8 cellular contexts compared by ENCODE assay signal in genomic region chr11:407651-408080, GRCh38. TPM values are rescaled to one million over a fixed set of nuclear protein-coding genes. Genes with fewer than 3 reads are reported as not detected.
DNase-seq lines count a peak whose midpoint lies in the region; ATAC-seq and TF ChIP-seq lines count a peak whose summit lies in the region.
"Had no signal": no experiment of that assay in that cellular context is flagged by ENCODE, and none has a peak within 500 bp of the region (broad histone marks: within the 10 kb centered on the region; RNA-seq: fewer than 3 reads in every experiment).

No MANE protein-coding gene starts in this region.

- H4K20me1 ChIP-seq in DND-41 (ENCODE audit: insufficient read depth, low read length) = peaks cover 9% of the 10 kb centered on the region; the same call in 1 of the 2 replicates

- H3K36me3 Mint-ChIP-seq in nephron progenitor cell (ENCODE audit: low read depth) = no peaks in the 10 kb centered on the region

- TF ChIP-seq CTCF in DND-41 (IDR thresholded peaks at IDR 0.05; ENCODE audit: borderline replicate concordance, extremely low read depth, low read length, poor library complexity, severe bottlenecking) (no peak), dorsolateral prefrontal cortex (IDR thresholded peaks at IDR 0.05 in 54 of 56, conservative IDR thresholded peaks at IDR 0.05 in 2 of 56; ENCODE audit: low read depth in 1 of 56, partially characterized antibody in 56 of 56) (no peak), neutrophil (IDR thresholded peaks at IDR 0.05) (no peak), nephron progenitor cell (IDR thresholded peaks at IDR 0.05) (no peak)

- H3K27me3 Mint-ChIP-seq in nephron progenitor cell (ENCODE audit: low read depth, poor library complexity) = peaks cover 8% of the 10 kb centered on the region

- DNase-seq in DND-41 (no peak), dorsolateral prefrontal cortex (no peak), RPMI8226 (no peak), nephron progenitor cell (no peak)

- H3K9me3 ChIP-seq in DND-41 (ENCODE audit: insufficient read depth, low read length, severe bottlenecking) (no peaks in the 10 kb centered on the region), neutrophil (no peaks in the 10 kb centered on the region)
- H3K9me3 ChIP-seq: ascending aorta had no signal

- H3K4me1 ChIP-seq in DND-41 (ENCODE audit: insufficient read depth, low read length) (peaks cover 35% of the 10 kb centered on the region), neutrophil (ENCODE audit: control insufficient read depth in 1 of 2, insufficient read depth in 1 of 2, low read depth in 1 of 2, low read length in 1 of 2) (peaks cover 10 to 13% of the 10 kb centered on the region in 2 experiments)

- H3K79me2 ChIP-seq in DND-41 (ENCODE audit: insufficient read depth, low read length) = peaks cover 1% of the 10 kb centered on the region; the same call in 1 of the 2 replicates

- intact Hi-C loops in dorsolateral prefrontal cortex (cut with DNase I) = loop anchor here (2.0 to 5.0 kb wide), 3 partner anchors 39 to 100 kb away; partner anchors contain the start of gene RNH1 (in 1 of the 2)

- H3K9me3 Mint-ChIP-seq in nephron progenitor cell = no peaks in the 10 kb centered on the region

- H3K9ac ChIP-seq in DND-41 (ENCODE audit: low read depth, low read length) = peak overlapping the region; percentile 34

- H3K27me3 ChIP-seq in DND-41 (ENCODE audit: insufficient read depth, low read length, poor library complexity) (no peaks in the 10 kb centered on the region), dorsolateral prefrontal cortex (peaks cover 0 to 11% (median 0%) of the 10 kb centered on the region in 45 donors), neutrophil (peaks cover 17% of the 10 kb centered on the region)
- H3K27me3 ChIP-seq: ascending aorta had no signal

- H3K4me3 Mint-ChIP-seq in nephron progenitor cell = no peak overlapping the region

- no peak overlapping the region for H3K27ac Mint-ChIP-seq in nephron progenitor cell

- peak overlapping the region; percentile 65; the same call in 1 of the 2 replicates for H2AFZ ChIP-seq in DND-41 (ENCODE audit: low read depth, low read length)

- H3K4me3 ChIP-seq in DND-41 (ENCODE audit: low read depth in 1 of 2, low read length in 2 of 2) = peak overlapping the region in 1 of 2 experiments; percentile 50; a peak in 2 of 4 replicates
- peak overlapping the region in 39 of 59 donors; percentile 6 to 80 (median 50) for H3K4me3 ChIP-seq in dorsolateral prefrontal cortex
- peak overlapping the region; percentile 37 to 85 for H3K4me3 ChIP-seq in neutrophil (ENCODE audit: low read depth in 1 of 2, low read length in 1 of 2)

- peak overlapping the region; percentile 65 for H3K27ac ChIP-seq in DND-41 (ENCODE audit: low read length)
- peak overlapping the region in 3 of 59 donors; percentile 23 to 44 (median 35) for H3K27ac ChIP-seq in dorsolateral prefrontal cortex
- H3K27ac ChIP-seq in neutrophil = no peak overlapping the region
- H3K27ac ChIP-seq: ascending aorta had no signal

- ATAC-seq in DND-41 (ENCODE audit: insufficient read depth, low read depth) (peak; percentile 2; the same call in 1 of the 3 replicates), HG03159 (IDR thresholded peaks at IDR 0.05; ENCODE audit: unreplicated experiment) (peak; percentile 5), GM21576 (IDR thresholded peaks at IDR 0.05; ENCODE audit: unreplicated experiment) (no peak)

- H3K4me2 ChIP-seq in DND-41 (ENCODE audit: insufficient read depth, low read length) = peak overlapping the region; percentile 65

- H3K4me1 Mint-ChIP-seq in nephron progenitor cell = peaks cover 7% of the 10 kb centered on the region

- H3K36me3 ChIP-seq in DND-41 (ENCODE audit: insufficient read depth, low read length) = no peaks in the 10 kb centered on the region; the same call in 1 of the 2 replicates
- H3K36me3 ChIP-seq in neutrophil = no peaks in the 10 kb centered on the region
- H3K36me3 ChIP-seq: ascending aorta had no signal

RNA-seq across cellular contexts. Expression of gene SIGIRR, which starts 7.1 kb away (rescaled TPM):
- 10 to 100 TPM; 13.7 to 52.3 (median 29.2) TPM for total RNA-seq in dorsolateral prefrontal cortex

RNA-seq across cellular contexts. Expression of gene PKP3, which starts 13.7 kb away (rescaled TPM):
- total RNA-seq in dorsolateral prefrontal cortex = 1 to 10 TPM in 96 of 120 experiments, under 1 TPM in 22, not detected in 2; 0.29 to 5.2 (median 1.7) TPM
- total RNA-seq: ascending aorta had no signal

RNA-seq across cellular contexts. Expression of gene ANO9, which starts 34.1 kb away (rescaled TPM):
- under 1 TPM in 21 of 120 experiments, not detected in 99; 0.08 to 0.70 (median 0.20) TPM for total RNA-seq in dorsolateral prefrontal cortex

RNA-seq across cellular contexts. Expression of gene B4GALNT4, which starts 38.4 kb away (rescaled TPM):
- 100 to 1,000 TPM in 116 of 120 experiments, 10 to 100 TPM in 4; 81.4 to 330 (median 132) TPM for total RNA-seq in dorsolateral prefrontal cortex
- total RNA-seq: ascending aorta had no signal

RNA-seq across cellular contexts. Expression of gene PTDSS2, which starts 42.4 kb away (rescaled TPM):
- total RNA-seq in dorsolateral prefrontal cortex = 10 to 100 TPM; 32.5 to 82.7 (median 53.2) TPM
